Comparison of ENCODE assay signal across 11 cellular contexts in genomic region chr22:41383085-41383484, GRCh38. TPM values are rescaled to one million over a fixed set of nuclear protein-coding genes. Genes with fewer than 3 reads are reported as not detected.
DNase-seq lines count a peak whose midpoint lies in the region; ATAC-seq, FAIRE-seq and TF ChIP-seq lines count a peak whose summit lies in the region.
"Had no signal": no experiment of that assay in that cellular context is flagged by ENCODE, and none has a peak within 500 bp of the region (broad histone marks: within the 10 kb centered on the region; RNA-seq: fewer than 3 reads in every experiment).

No MANE protein-coding gene starts in this region.

- H3K27ac Mint-ChIP-seq in activated CD8-positive, alpha-beta memory T cell treated with anti-CD3 and anti-CD28 coated beads, Interleukin-2, amount 10 ng/mL, durations not matched to agents 7 days and 5 days: peak overlapping the region; percentile 7

- H3K36me3 ChIP-seq in adrenal gland (replicated peaks in 1 of 2) (peaks cover 0 to 12% of the 10 kb centered on the region in 2 donors), HepG2 (replicated peaks in 1 of 2; ENCODE audit: control insufficient read depth in 1 of 2, insufficient read depth in 2 of 2, low read length in 2 of 2) (peaks cover 0 to 7% of the 10 kb centered on the region in 2 experiments; a peak in 2 of 5 replicates), testis (ENCODE audit: low read depth, missing control alignments) (no peaks in the 10 kb centered on the region)
- H3K36me3 ChIP-seq: neutrophil had no signal

- H3K27me3 ChIP-seq in adrenal gland (no peaks in the 10 kb centered on the region), HepG2 (ENCODE audit: control insufficient read depth in 1 of 2, insufficient read depth in 2 of 2, low read length in 2 of 2) (no peaks in the 10 kb centered on the region; a peak in 1 of 5 replicates), testis (no peaks in the 10 kb centered on the region)

- no peak for TF ChIP-seq CTCF in adrenal gland (IDR thresholded peaks at IDR 0.05)
- no peak for TF ChIP-seq CTCF in HepG2 (CRISPR knock-in tag; IDR thresholded peaks at IDR 0.05)
- no peak for TF ChIP-seq CTCF in testis (IDR thresholded peaks at IDR 0.05)

- no peak for ATAC-seq in activated CD8-positive, alpha-beta memory T cell treated with anti-CD3 and anti-CD28 coated beads, Interleukin-2, amount 10 ng/mL, durations not matched to agents 7 days and 5 days
- no peak for ATAC-seq in HepG2
- ATAC-seq in GM18861 (IDR thresholded peaks at IDR 0.05; ENCODE audit: unreplicated experiment): no peak

- TF ChIP-seq RAD21 in HepG2 (CRISPR knock-in tag; IDR thresholded peaks at IDR 0.05): no peak

- H3K4me3 ChIP-seq in adrenal gland: peak overlapping the region in 2 of 4 donors; percentile 70 to 74
- peak overlapping the region; percentile 58 to 84 (median 74); a peak in 5 of 6 replicates for H3K4me3 ChIP-seq in HepG2 (replicated peaks in 1 of 3; ENCODE audit: insufficient read depth in 1 of 3, low read depth in 2 of 3, low read length in 3 of 3)
- H3K4me3 ChIP-seq in testis: peak overlapping the region; percentile 74 to 96

- peak overlapping the region; percentile 60; the same call in 1 of the 2 replicates for H3K9ac ChIP-seq in HepG2 (ENCODE audit: insufficient read depth, low read depth, low read length)

- DNase-seq in activated CD8-positive, alpha-beta memory T cell treated with anti-CD3 and anti-CD28 coated beads, Interleukin-2, amount 10 ng/mL, durations not matched to agents 7 days and 5 days: no peak
- no peak for DNase-seq in activated CD8-positive, alpha-beta memory T cell treated with anti-CD3 and anti-CD28 coated beads for 24 hours
- DNase-seq in adrenal gland (no peak), HepG2 (ENCODE audit: low spot score) (no peak), testis (no peak), NCI-H1105 (lab: John Stamatoyannopoulos, UW) (no peak), cortex of kidney (lab: John Stamatoyannopoulos, UW) (no peak)
- DNase-seq: activated CD8-positive, alpha-beta memory T cell treated with anti-CD3 and anti-CD28 coated beads, Interleukin-2, amount 50 U/mL, for 4 hours; NCI-H2029 had no signal

- 72 to 75% (median 73%) methylated on average over 5 of the region's 5 CpGs for WGBS in adrenal gland, 4 donors
- 76% methylated on average over 5 of the region's 5 CpGs for WGBS in HepG2 (ENCODE audit: low lambda C conversion rate)
- WGBS in testis, 2 donors: 44 to 57% methylated on average over 5 of the region's 5 CpGs

- POLR2A ChIA-PET in HepG2 (lab: Yijun Ruan, JAX): interaction anchor here (1.3 to 3.6 kb wide), 3 partner anchors 14 to 19 kb away, joined by 4 to 135 read pairs (median 33); no protein-coding TSS in a partner anchor

- peak overlapping the region; percentile 84 for H3K4me2 ChIP-seq in HepG2 (ENCODE audit: low read depth, low read length)

- H3K79me2 ChIP-seq in HepG2 (ENCODE audit: insufficient read depth, low read length): peaks cover 5% of the 10 kb centered on the region

- in situ Hi-C loops in HepG2 (cut with HindIII; ENCODE audit: extremely low pct_ligation_motif_present, low pct_unique_long_range_greater_than_20kb): no loop called here

- peaks cover 7% of the 10 kb centered on the region for H3K4me1 Mint-ChIP-seq in activated CD8-positive, alpha-beta memory T cell treated with anti-CD3 and anti-CD28 coated beads, Interleukin-2, amount 10 ng/mL, durations not matched to agents 7 days and 5 days

- H3K27ac ChIP-seq in adrenal gland (peak overlapping the region; percentile 69 to 99 (median 97)), HepG2 (ENCODE audit: extremely low read length, insufficient read depth, low read length) (no peak overlapping the region), testis (peak overlapping the region; percentile 98)
- H3K27ac ChIP-seq: neutrophil had no signal

- no peaks in the 10 kb centered on the region for H4K20me1 ChIP-seq in HepG2 (ENCODE audit: insufficient read depth, low read length)

- H2AFZ ChIP-seq in HepG2 (ENCODE audit: low read length): no peak overlapping the region

- H3K27me3 Mint-ChIP-seq in activated CD8-positive, alpha-beta memory T cell treated with anti-CD3 and anti-CD28 coated beads, Interleukin-2, amount 10 ng/mL, durations not matched to agents 7 days and 5 days: no peaks in the 10 kb centered on the region

- no peak for TF ChIP-seq EP300 in HepG2 (IDR thresholded peaks at IDR 0.05; ENCODE audit: low read depth in 2 of 2, low read length in 2 of 2)
- no peak for TF ChIP-seq EP300 in HepG2 (CRISPR knock-in tag; IDR thresholded peaks at IDR 0.05; ENCODE audit: borderline replicate concordance)

- H3K36me3 Mint-ChIP-seq in activated CD8-positive, alpha-beta memory T cell treated with anti-CD3 and anti-CD28 coated beads, Interleukin-2, amount 10 ng/mL, durations not matched to agents 7 days and 5 days: no peaks in the 10 kb centered on the region

- TSS peak; percentile 45 for BruUV-seq in HepG2 (replicated peaks; lab: Mats Ljungman, UMichigan)

- intact Hi-C loops in adrenal gland (cut with DNase I): no loop called here
- intact Hi-C loops in HepG2 (cut with micrococcal nuclease; ENCODE audit: unreplicated experiment): no loop called here
- intact Hi-C loops in testis (cut with DNase I; ENCODE audit: low total_unique reads): no loop called here

- H3K9me3 ChIP-seq in adrenal gland (replicated peaks in 1 of 3): no peaks in the 10 kb centered on the region
- H3K9me3 ChIP-seq in HepG2 (ENCODE audit: low read length): no peaks in the 10 kb centered on the region
- H3K9me3 ChIP-seq in testis: no peaks in the 10 kb centered on the region
- H3K9me3 ChIP-seq: neutrophil had no signal

- no peak for FAIRE-seq in HepG2 (lab: Jason Lieb, UNC)

- TF ChIP-seq POLR2A in adrenal gland (IDR thresholded peaks at IDR 0.05) (no peak), HepG2 (IDR thresholded peaks at IDR 0.05; ENCODE audit: insufficient read depth in 1 of 2, low read depth in 2 of 2, low read length in 2 of 2) (no peak), testis (IDR thresholded peaks at IDR 0.05) (no peak)

- H3K4me3 Mint-ChIP-seq in activated CD8-positive, alpha-beta memory T cell treated with anti-CD3 and anti-CD28 coated beads, Interleukin-2, amount 10 ng/mL, durations not matched to agents 7 days and 5 days: peak overlapping the region; percentile 78

- no peaks in the 10 kb centered on the region for H3K9me3 Mint-ChIP-seq in activated CD8-positive, alpha-beta memory T cell treated with anti-CD3 and anti-CD28 coated beads, Interleukin-2, amount 10 ng/mL, durations not matched to agents 7 days and 5 days (ENCODE audit: low read depth)

- H3K4me1 ChIP-seq in adrenal gland (replicated peaks in 1 of 2) (peaks cover 17 to 31% of the 10 kb centered on the region in 2 donors), HepG2 (ENCODE audit: insufficient read depth, low read length) (peaks cover 24% of the 10 kb centered on the region), testis (peaks cover 28% of the 10 kb centered on the region)

- CTCF ChIA-PET in activated CD8-positive, alpha-beta memory T cell treated with anti-CD3 and anti-CD28 coated beads, Interleukin-2, amount 10 ng/mL, durations not matched to agents 7 days and 5 days (lab: Charles Lee): interaction anchor here (4.4 kb wide), 1 partner anchor 21 kb away, joined by 31 read pairs; no protein-coding TSS in a partner anchor
- CTCF ChIA-PET in HepG2 (lab: Yijun Ruan, JAX; ENCODE audit: low intra/inter-chr PET ratio, low total read pairs): no interaction called here

TF ChIP-seq in HepG2, 621 proteins besides CTCF, POLR2A, EP300 and RAD21:
- TF ChIP-seq FOSL1 (CRISPR knock-in tag; IDR thresholded peaks at IDR 0.05; ENCODE audit: borderline replicate concordance) (no peak), MAFK (conservative IDR thresholded peaks at IDR 0.05 in 1 of 2, IDR thresholded peaks at IDR 0.05 in 1 of 2; ENCODE audit: low read length in 2 of 2) (0 out of 4 replicates have a peak, but pooled peaks of 1 of the 2 experiments have one; percentile 6), PRPF4 (IDR thresholded peaks at IDR 0.05; ENCODE audit: low read depth, low read length, poor library complexity, severe bottlenecking) (no peak)
TF ChIP-seq in HepG2: peak in this region for 1.

RNA-seq across cellular contexts. Expression of gene TEF, which starts 1.3 kb away (rescaled TPM):
- total RNA-seq in activated CD8-positive, alpha-beta memory T cell treated with anti-CD3 and anti-CD28 coated beads, Interleukin-2, amount 10 ng/mL, durations not matched to agents 7 days and 5 days: 1 to 10 TPM; 1.4 to 2.0 TPM
- total RNA-seq in adrenal gland (10 to 100 TPM; 17.0 to 33.9 (median 23.9) TPM), HepG2 (2016; rRNA removed; fragmentation: Illumina TruSeq; extraction: Trizol) (7.6 and 8.2 TPM in 2 replicates), testis (10 to 100 TPM; 32.8 to 40.9 TPM)
- polyA plus RNA-seq in adrenal gland (10 to 100 TPM; 11.8 to 17.5 (median 15.2) TPM), HepG2 (2011; rRNA removed) (11.2 and 13.9 TPM in 2 replicates), testis (ENCODE audit: insufficient read depth, low read depth, low replicate concordance) (25.6 TPM)
- 1.2 and 1.4 TPM in 2 replicates for total RNA-seq in HepG2 (2016; cell fraction: cytosol; rRNA removed; fragmentation: Illumina TruSeq; extraction: Trizol; ENCODE audit: low read depth)
- total RNA-seq in HepG2 (2016; cell fraction: insoluble cytoplasmic fraction; rRNA removed; fragmentation: Illumina TruSeq; extraction: Trizol): 6.8 and 7.9 TPM in 2 replicates
- 4.4 and 4.7 TPM in 2 replicates for total RNA-seq in HepG2 (2016; cell fraction: membrane; rRNA removed; fragmentation: Illumina TruSeq; extraction: Trizol)
- total RNA-seq in HepG2 (2016; cell fraction: nucleus; rRNA removed; fragmentation: Illumina TruSeq; extraction: Trizol): 4.9 and 6.0 TPM in 2 replicates
- polyA plus RNA-seq in HepG2 (2011; cell fraction: cytosol; rRNA removed): 7.0 and 7.4 TPM in 2 replicates
- 11.3 and 13.2 TPM in 2 replicates for polyA plus RNA-seq in HepG2 (2011; cell fraction: nucleus; rRNA removed)
- 4.4 and 5.9 TPM in 2 replicates for polyA plus RNA-seq in HepG2 (2012)
- polyA plus RNA-seq in HepG2 (2016; cell fraction: cytosol; fragmentation: Illumina TruSeq; extraction: Trizol; ENCODE audit: low read depth): 0.47 and 0.59 TPM in 2 replicates
- polyA plus RNA-seq in HepG2 (2016; cell fraction: insoluble cytoplasmic fraction; fragmentation: Illumina TruSeq; extraction: Trizol; ENCODE audit: low read depth): 5.6 and 6.0 TPM in 2 replicates
- polyA plus RNA-seq in HepG2 (2016; cell fraction: membrane; fragmentation: Illumina TruSeq; extraction: Trizol; ENCODE audit: low read depth): 2.1 and 2.3 TPM in 2 replicates
- polyA plus RNA-seq in HepG2 (2016; cell fraction: nucleus; fragmentation: Illumina TruSeq; extraction: Trizol; ENCODE audit: insufficient read depth, low read depth): 7.1 and 7.2 TPM in 2 replicates
- polyA minus RNA-seq in HepG2 (2011; rRNA and poly(A)+ RNA removed; ENCODE audit: low replicate concordance): 7.9 and 26.0 TPM in 2 replicates
- 7.2 and 7.3 TPM in 2 replicates for polyA minus RNA-seq in HepG2 (2011; cell fraction: cytosol; rRNA and poly(A)+ RNA removed)
- polyA minus RNA-seq in HepG2 (2011; cell fraction: nucleus; rRNA and poly(A)+ RNA removed): 4.7 and 5.0 TPM in 2 replicates
